11 cellular contexts compared by ENCODE assay signal in genomic region chr2:101805146-101806088, GRCh38.
DNase-seq lines count a peak whose midpoint lies in the region; ATAC-seq and TF ChIP-seq lines count a peak whose summit lies in the region.
"Had no signal": no experiment of that assay in that cellular context is flagged by ENCODE, and none has a peak within 500 bp of the region (broad histone marks: within the 10 kb centered on the region; RNA-seq: fewer than 3 reads in every experiment).

No MANE protein-coding gene starts in this region.

- H3K9me3 ChIP-seq in adipocyte (ENCODE audit: control insufficient read depth, low read length) (no peaks in the 10 kb centered on the region), iPS-20b (ENCODE audit: insufficient read depth, low read depth, low read length) (no peaks in the 10 kb centered on the region), thymus (ENCODE audit: control insufficient read depth) (no peaks in the 10 kb centered on the region)

- H3K27me3 ChIP-seq in adipocyte (replicated peaks; ENCODE audit: control insufficient read depth, insufficient read depth, low read length) = no peaks in the 10 kb centered on the region
- no peaks in the 10 kb centered on the region for H3K27me3 ChIP-seq in iPS-20b (ENCODE audit: insufficient read depth, low read length)
- H3K27me3 ChIP-seq in thymus (ENCODE audit: control insufficient read depth, insufficient read depth) = no peaks in the 10 kb centered on the region

- peaks cover 61% of the 10 kb centered on the region for H3K4me1 ChIP-seq in adipocyte (ENCODE audit: control insufficient read depth, insufficient read depth, low read length)
- H3K4me1 ChIP-seq in iPS-20b (ENCODE audit: insufficient read depth, low read length) = peaks cover 57% of the 10 kb centered on the region
- H3K4me1 ChIP-seq in thymus (ENCODE audit: control insufficient read depth, insufficient read depth, low read length) = peaks cover 9% of the 10 kb centered on the region

- H3K4me3 ChIP-seq in adipocyte (ENCODE audit: low read length) = peak overlapping the region; percentile 38
- H3K4me3 ChIP-seq in iPS-20b (ENCODE audit: low read length) = no peak overlapping the region
- no peak overlapping the region for H3K4me3 ChIP-seq in thymus (ENCODE audit: low read length)

- no peaks in the 10 kb centered on the region for H3K36me3 ChIP-seq in adipocyte (ENCODE audit: control insufficient read depth, insufficient read depth, low read length, severe bottlenecking)
- no peaks in the 10 kb centered on the region for H3K36me3 ChIP-seq in iPS-20b (ENCODE audit: insufficient read depth, low read depth, low read length)
- H3K36me3 ChIP-seq in thymus (ENCODE audit: control insufficient read depth, insufficient read depth) = peaks cover 12% of the 10 kb centered on the region

- H3K4me1 Mint-ChIP-seq in activated naive CD4-positive, alpha-beta T cell treated with anti-CD3 and anti-CD28 coated beads, Interleukin-2, amount 50 U/mL, for 24 hours = peaks cover 87% of the 10 kb centered on the region

- peak overlapping the region; percentile 40 for H3K9ac ChIP-seq in adipocyte (ENCODE audit: low read length)
- 0 out of 2 replicates have a peak overlapping the region, but pooled peaks have one; percentile 9 for H3K9ac ChIP-seq in iPS-20b (ENCODE audit: low read depth, low read length)

- WGBS in thymus = 95% methylated on average over 9 of the region's 9 CpGs

- no peak for DNase-seq in activated naive CD4-positive, alpha-beta T cell (lab: John Stamatoyannopoulos, UW)
- DNase-seq in adipocyte (ENCODE audit: low read depth) = peak; percentile 44
- DNase-seq: AML-193; RPMI8226; stimulated activated naive CD4-positive, alpha-beta T cell treated with Interleukin-2 at 50 U/mL for 16 hours had no signal

- H3K27ac Mint-ChIP-seq in activated naive CD4-positive, alpha-beta T cell treated with anti-CD3 and anti-CD28 coated beads, Interleukin-2, amount 50 U/mL, for 24 hours = peak overlapping the region; percentile 81

- no peak for TF ChIP-seq POLR2A in GM18505 (IDR thresholded peaks at IDR 0.05; ENCODE audit: borderline replicate concordance, extremely low read depth, insufficient read depth, insufficient read length)

- H3K4me3 Mint-ChIP-seq in activated naive CD4-positive, alpha-beta T cell treated with anti-CD3 and anti-CD28 coated beads, Interleukin-2, amount 50 U/mL, for 24 hours = no peak overlapping the region

- H3K27ac ChIP-seq in iPS-20b (ENCODE audit: low read length) (no peak overlapping the region), thymus (ENCODE audit: low read depth) (peak overlapping the region; percentile 56)

- no peak for ATAC-seq in GM18505 (IDR thresholded peaks at IDR 0.05; ENCODE audit: unreplicated experiment)
- ATAC-seq in GM21390 (IDR thresholded peaks at IDR 0.05; ENCODE audit: unreplicated experiment) = no peak
- no peak for ATAC-seq in HG03521 (IDR thresholded peaks at IDR 0.05; ENCODE audit: unreplicated experiment)

- no peaks in the 10 kb centered on the region for H3K27me3 Mint-ChIP-seq in activated naive CD4-positive, alpha-beta T cell treated with anti-CD3 and anti-CD28 coated beads, Interleukin-2, amount 50 U/mL, for 24 hours

- H3K36me3 Mint-ChIP-seq in activated naive CD4-positive, alpha-beta T cell treated with anti-CD3 and anti-CD28 coated beads, Interleukin-2, amount 50 U/mL, for 24 hours = peaks cover 6% of the 10 kb centered on the region

- no peaks in the 10 kb centered on the region for H3K9me3 Mint-ChIP-seq in activated naive CD4-positive, alpha-beta T cell treated with anti-CD3 and anti-CD28 coated beads, Interleukin-2, amount 50 U/mL, for 24 hours
